In genomic region chr4:54363037-54363436, GRCh38 we compare ENCODE assay signal across 24 cellular contexts.
"Had no signal": no experiment of that assay in that cellular context is flagged by ENCODE, and none has a peak within 500 bp of the region (broad histone marks: within the 10 kb centered on the region; RNA-seq: fewer than 3 reads in every experiment).

No MANE protein-coding gene starts in this region.

- H3K27ac ChIP-seq: breast epithelium, epithelial cell of prostate, esophagus squamous epithelium, heart right ventricle, neutrophil, right lobe of liver, skin epidermis, tibial nerve had no signal

- ATAC-seq: activated CD8-positive, alpha-beta memory T cell treated with anti-CD3 and anti-CD28 coated beads, Interleukin-2, amount 10 ng/mL, durations not matched to agents 7 days and 5 days; activated CD8-positive, alpha-beta T cell treated with anti-CD3 and anti-CD28 coated beads, Interleukin-2, amount 10 ng/mL, durations not matched to agents 7 days and 5 days; activated naive CD4-positive, alpha-beta T cell treated with anti-CD3 and anti-CD28 coated beads, Interleukin-2, amount 50 U/mL, for 72 hours; activated T-cell treated with anti-CD3 and anti-CD28 coated beads, Interleukin-2, amount 50 U/mL, for 72 hours; heart right ventricle; left cardiac atrium; right lobe of liver; stimulated activated naive B cell treated with anti-CD40 and anti-IgM and Interleukin-4, amounts not matched to agents 10 μg/mL and 1 μg/mL and 100 μg/mL, for 72 hours; T-helper 17 cell had no signal

- DNase-seq: activated B cell treated with CpG ODN at 0.5 μM for 24 hours; activated CD8-positive, alpha-beta memory T cell treated with anti-CD3 and anti-CD28 coated beads, Interleukin-2, amount 10 ng/mL, durations not matched to agents 7 days and 5 days; activated CD8-positive, alpha-beta T cell treated with anti-CD3 and anti-CD28 coated beads, Interleukin-2, amount 10 ng/mL, durations not matched to agents 7 days and 5 days; activated naive CD4-positive, alpha-beta T cell; activated T-cell treated with anti-CD3 and anti-CD28 coated beads, Interleukin-2, amount 50 U/mL, for 72 hours; central memory CD4-positive, alpha-beta T cell; esophagus squamous epithelium; foreskin melanocyte; heart right ventricle; left cardiac atrium; mammary epithelial cell; naive B cell; nephron progenitor cell; right lobe of liver; stimulated activated CD4-positive, alpha-beta T cell treated with anti-CD3 and anti-CD28 coated beads, Interleukin-4, amount 100 ng/mL, for 4 hours; stimulated activated naive B cell treated with anti-CD40 and anti-IgM and Interleukin-4, amounts not matched to agents 10 μg/mL and 1 μg/mL and 100 μg/mL, for 72 hours; T-helper 17 cell; T1000 had no signal
